8 cellular contexts compared by ENCODE assay signal in the genomic region with DNA sequence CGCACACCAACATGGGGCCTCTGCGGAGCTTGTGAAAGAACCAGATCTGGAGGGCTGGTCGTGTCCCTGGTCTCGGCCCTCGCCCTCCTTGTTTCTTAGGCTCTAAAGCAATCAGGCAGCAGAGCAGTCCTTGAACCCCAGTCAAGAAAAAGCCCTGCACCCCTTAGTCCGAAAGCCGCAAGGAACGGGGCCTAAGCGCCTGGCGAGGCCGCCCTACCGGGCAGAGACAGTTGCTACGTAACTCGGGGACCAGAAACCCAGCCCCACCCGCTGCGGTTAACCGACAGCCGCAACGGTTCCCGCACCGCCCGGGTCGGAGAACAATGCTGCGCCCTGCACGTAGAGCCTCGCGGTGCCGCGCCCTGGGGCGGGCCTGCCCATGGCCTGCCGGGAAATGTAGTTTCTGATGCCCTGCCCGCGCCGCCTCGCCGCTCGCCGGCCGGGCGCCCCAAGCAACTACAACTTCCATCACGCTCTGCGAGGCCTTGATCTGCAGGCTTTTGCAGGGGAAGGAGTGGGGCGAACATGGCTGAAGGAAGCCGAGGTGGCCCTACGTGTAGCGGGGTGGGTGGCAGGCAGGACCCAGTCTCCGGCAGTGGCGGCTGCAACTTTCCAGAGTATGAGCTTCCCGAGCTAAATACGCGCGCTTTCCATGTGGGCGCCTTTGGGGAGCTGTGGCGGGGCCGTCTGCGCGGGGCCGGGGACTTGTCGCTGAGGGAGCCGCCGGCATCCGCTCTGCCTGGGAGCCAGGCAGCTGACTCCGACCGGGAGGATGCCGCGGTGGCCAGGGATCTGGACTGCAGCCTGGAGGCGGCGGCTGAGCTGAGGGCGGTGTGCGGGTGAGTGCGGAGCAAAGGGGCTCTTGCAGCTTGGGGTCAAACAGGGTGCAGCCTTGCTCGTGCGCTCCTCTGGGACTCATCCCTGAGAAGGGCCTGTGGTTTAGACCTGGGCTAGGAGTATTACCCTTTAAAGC. TPM values are rescaled to one million over a fixed set of nuclear protein-coding genes. Genes with fewer than 3 reads are reported as not detected.
DNase-seq lines count a peak whose midpoint lies in the region; ATAC-seq and TF ChIP-seq lines count a peak whose summit lies in the region.

A gene (plus strand): TSS at position 522 of the 973 bp plus-strand sequence. CDS start 4 bp downstream, at position 526.

- intact Hi-C loops in T-helper 2 cell treated with Interferon-gamma antibody and Interleukin-4, amounts not matched to agents 100 ng/mL and 5 ng/mL, for 36 hours (cut with micrococcal nuclease) = loop anchor here (1.0 to 5.0 kb wide), 10 partner anchors 45 to 430 kb away; a partner anchor contains a TSS
- intact Hi-C loops in left ventricle myocardium superior (cut with micrococcal nuclease) = loop anchor here (10.0 kb wide), 1 partner anchor 118 kb away; a partner anchor contains a TSS
- intact Hi-C loops in prostate gland (cut with DNase I) = loop anchor here (2.0 to 5.0 kb wide), 3 partner anchors 90 to 130 kb away; a partner anchor contains a TSS

- peak within 1 kb of the TSS; percentile 88 for H3K27ac ChIP-seq in prostate gland

- no peaks in the 10 kb centered on the region for H3K4me1 ChIP-seq in prostate gland (replicated peaks)

- no peaks in the 10 kb centered on the region for H3K36me3 ChIP-seq in prostate gland

- no peaks in the 10 kb centered on the region for H3K27me3 ChIP-seq in prostate gland (replicated peaks; ENCODE audit: insufficient read depth)

- under 1% methylated on average over 66 of the region's 73 CpGs for WGBS in prostate gland

- ATAC-seq in GM18505 (IDR thresholded peaks at IDR 0.05; ENCODE audit: unreplicated experiment) = peak; percentile 96
- ATAC-seq in HG02970 (IDR thresholded peaks at IDR 0.05; ENCODE audit: low FRiP score, unreplicated experiment) = peak; percentile 99
- ATAC-seq in left ventricle myocardium superior = peak; percentile 100

- peak in 2 of 4 experiments; percentile 31 to 41 for TF ChIP-seq CTCF in prostate gland (IDR thresholded peaks at IDR 0.05)

- peak within 1 kb of the TSS; percentile 68 to 82 for H3K4me3 ChIP-seq in prostate gland

- TF ChIP-seq POLR2A in GM18505 (IDR thresholded peaks at IDR 0.05; ENCODE audit: borderline replicate concordance, extremely low read depth, insufficient read depth, insufficient read length) (peak; percentile 89), prostate gland (IDR thresholded peaks at IDR 0.05) (peak; percentile 64)

- DNase-seq in NCI-H187 treated with DMSO at 0.1 percent for 48 hours (lab: John Stamatoyannopoulos, UW) (peak; percentile 72), anterior cingulate cortex (lab: John Stamatoyannopoulos, UW) (peak; percentile 49 to 98 (median 94)), left ventricle myocardium superior (peak; percentile 97), prostate gland (ENCODE audit: low spot score) (peak; percentile 91), ureter (ENCODE audit: low spot score) (peak; percentile 95)

- no peaks in the 10 kb centered on the region for H3K9me3 ChIP-seq in prostate gland

RNA-seq across cellular contexts. Expression of the gene that starts here (rescaled TPM):
- 40.2 and 42.9 TPM in 2 replicates for total RNA-seq in T-helper 2 cell treated with Interferon-gamma antibody and Interleukin-4, amounts not matched to agents 100 ng/mL and 5 ng/mL, for 36 hours
- total RNA-seq in left ventricle myocardium superior (30.9 TPM), prostate gland (10 to 100 TPM; 24.2 to 61.9 TPM), ureter (40.5 TPM)

Comparison
In these comparisons a context has a peak if more than half of its experiments do, and no peak if none do; other contexts are left out.
1. Peak in every context shown above with its lines: DNase-seq, ATAC-seq, H3K4me3 ChIP-seq and H3K27ac ChIP-seq.